In the genomic region with DNA sequence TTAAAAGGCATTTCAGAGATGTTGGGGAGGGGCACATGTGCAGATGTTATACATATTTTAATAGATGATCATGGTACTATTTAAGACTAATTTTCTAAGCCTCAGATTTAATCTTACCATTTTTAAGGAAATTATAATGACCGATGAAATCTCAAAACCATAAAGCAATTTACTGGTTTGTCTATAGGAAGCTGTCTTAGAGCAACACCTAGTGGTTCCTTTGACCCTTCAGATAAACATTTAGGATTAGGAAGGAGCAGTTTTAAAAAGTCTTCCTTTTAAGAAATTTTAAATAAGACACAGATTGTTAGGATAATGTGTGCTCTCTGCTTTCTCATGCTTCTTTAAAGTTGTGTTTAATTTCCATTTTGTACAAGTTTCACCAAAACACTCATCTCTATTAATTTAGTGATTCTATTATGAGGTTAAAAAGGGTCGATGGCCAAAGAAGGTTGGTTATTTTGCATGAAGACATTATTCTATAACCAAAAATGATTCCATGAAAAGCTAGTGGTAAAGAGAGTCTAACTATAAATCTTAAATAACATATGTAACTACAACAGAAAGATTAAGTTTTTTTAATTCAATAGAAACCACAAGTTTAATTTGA, we compare ENCODE assay signal across 12 cellular contexts.
A peak's percentile ranks its signal among the peaks of the same experiment; 100 is the strongest.
DNase-seq lines count a peak whose midpoint lies in the region; ATAC-seq and TF ChIP-seq lines count a peak whose summit lies in the region.
"Had no signal": no experiment of that assay in that cellular context is flagged by ENCODE, and none has a peak within 500 bp of the region (broad histone marks: within the 10 kb centered on the region; RNA-seq: fewer than 3 reads in every experiment).

No MANE protein-coding gene starts in this region.

- H2AFZ ChIP-seq in H9 (ENCODE audit: low read length) (no peak overlapping the region), PC-3 (ENCODE audit: low read length) (no peak overlapping the region)

- H3K23ac ChIP-seq in H9 (ENCODE audit: insufficient read length, low read depth, low read length): no peak overlapping the region

- TF ChIP-seq CTCF in AG10803 (conservative IDR thresholded peaks at IDR 0.05; ENCODE audit: low read length): peak; percentile 34
- TF ChIP-seq CTCF in H9 (conservative IDR thresholded peaks at IDR 0.05): peak; percentile 87
- TF ChIP-seq CTCF in PC-3 (conservative IDR thresholded peaks at IDR 0.05; ENCODE audit: low read depth, low read length): peak; percentile 67
- TF ChIP-seq CTCF in fibroblast of mammary gland (conservative IDR thresholded peaks at IDR 0.05; ENCODE audit: control insufficient read depth, insufficient read depth, low read depth, low read length): peak; percentile 51

- H3K4ac ChIP-seq in H9 (ENCODE audit: low read depth, low read length): no peak overlapping the region

- no peak overlapping the region for H3K4me3 ChIP-seq in AG10803 (ENCODE audit: low read length)
- no peak overlapping the region for H3K4me3 ChIP-seq in PC-3 (ENCODE audit: low read length)
- H3K4me3 ChIP-seq in fibroblast of mammary gland (ENCODE audit: control insufficient read depth, low read depth, low read length): no peak overlapping the region

- H3K27me3 Mint-ChIP-seq in H9 (ENCODE audit: low read depth): no peaks in the 10 kb centered on the region
- H3K27me3 Mint-ChIP-seq in immature natural killer cell (ENCODE audit: low read depth in 3 of 3): peaks cover 0 to 2% (median 0%) of the 10 kb centered on the region in 3 donors
- H3K27me3 Mint-ChIP-seq: activated naive CD8-positive, alpha-beta T cell treated with anti-CD3 and anti-CD28 coated beads for 36 hours; natural killer cell treated with Interleukin-12 subunit alpha and Interleukin-12 subunit beta and Interleukin-15 and Interleukin-18, amount 100 ng/mL, for 72 hours had no signal

- CTCF ChIA-PET in PC-3 (lab: Charles Lee) (interaction anchor here (0.5 to 1.0 kb wide), 2 partner anchors 157 to 686 kb away, joined by 4 to 6 read pairs; no protein-coding TSS in a partner anchor), HEK293T (lab: Yijun Ruan, JAX) (interaction anchor here (0.7 kb wide), 1 partner anchor 576 kb away, joined by 3 read pairs; no protein-coding TSS in a partner anchor)

- H3K4me1 Mint-ChIP-seq in H9: no peaks in the 10 kb centered on the region
- no peaks in the 10 kb centered on the region for H3K4me1 Mint-ChIP-seq in immature natural killer cell
- H3K4me1 Mint-ChIP-seq: activated naive CD8-positive, alpha-beta T cell treated with anti-CD3 and anti-CD28 coated beads for 36 hours had no signal

- H3K79me2 ChIP-seq in H9 (ENCODE audit: insufficient read depth, low read length): no peaks in the 10 kb centered on the region
- H3K79me2 ChIP-seq in PC-3 (ENCODE audit: low read length): no peaks in the 10 kb centered on the region

- H4K20me1 ChIP-seq in H9 (ENCODE audit: control insufficient read depth, insufficient read depth, insufficient read length) (no peaks in the 10 kb centered on the region), PC-3 (ENCODE audit: low read length) (no peaks in the 10 kb centered on the region)

- BruUV-seq in PC-3 (replicated peaks; lab: Mats Ljungman, UMichigan): no TSS peak

- H3K4me2 ChIP-seq in H9 (ENCODE audit: insufficient read depth, insufficient read length, low read length) (no peak overlapping the region), PC-3 (ENCODE audit: low read length) (no peak overlapping the region)

- H3K14ac ChIP-seq in H9 (ENCODE audit: insufficient read depth, low read length): no peak overlapping the region

- H3K4me1 ChIP-seq in H9 (ENCODE audit: insufficient read depth, low read length) (no peaks in the 10 kb centered on the region), PC-3 (ENCODE audit: insufficient read depth, low read length) (no peaks in the 10 kb centered on the region)

- no CpG with 5 or more reads among the region's 2 CpGs for WGBS in H9 (ENCODE audit: extremely low coverage, insufficient read length, low lambda C conversion rate)

- H3K9me3 Mint-ChIP-seq in H9 (no peaks in the 10 kb centered on the region), immature natural killer cell (no peaks in the 10 kb centered on the region)
- H3K9me3 Mint-ChIP-seq: activated naive CD8-positive, alpha-beta T cell treated with anti-CD3 and anti-CD28 coated beads for 36 hours; natural killer cell treated with Interleukin-12 subunit alpha and Interleukin-12 subunit beta and Interleukin-15 and Interleukin-18, amount 100 ng/mL, for 72 hours; T-helper 2 cell treated with Interferon-gamma antibody and Interleukin-4, amounts not matched to agents 5 μg/mL and 100 μg/mL, for 36 hours had no signal

- H2BK120ac ChIP-seq in H9 (ENCODE audit: low read depth, low read length, poor library complexity, severe bottlenecking): no peak overlapping the region

- no peak overlapping the region for H3K56ac ChIP-seq in H9 (ENCODE audit: insufficient read length, low read depth, low read length)

- DNase-seq in AG10803 (ENCODE audit: low read depth) (peak; percentile 4), H9 (no peak), PC-3 (peak; percentile 44), fibroblast of mammary gland (ENCODE audit: low read depth) (peak; percentile 48), HEK293T (ENCODE audit: extremely low spot score) (no peak), immature natural killer cell (no peak)
- no peak for DNase-seq in stimulated activated naive CD4-positive, alpha-beta T cell (lab: John Stamatoyannopoulos, UW)
- DNase-seq: activated naive CD8-positive, alpha-beta T cell treated with anti-CD3 and anti-CD28 coated beads for 36 hours; DMS153 had no signal

- H4K8ac ChIP-seq in H9 (replicated peaks; ENCODE audit: insufficient read length, low read depth, low read length): no peak overlapping the region

- H2AK5ac ChIP-seq in H9 (ENCODE audit: insufficient read length, low read length): no peak overlapping the region

- no peak overlapping the region for H3T11ph ChIP-seq in H9 (ENCODE audit: low read length)

- H3K79me1 ChIP-seq in H9 (ENCODE audit: insufficient read depth, low read depth, low read length, poor library complexity, severe bottlenecking): no peaks in the 10 kb centered on the region

- no peak overlapping the region for H4K5ac ChIP-seq in H9 (ENCODE audit: insufficient read length, low read depth, low read length)

- H3K36me3 ChIP-seq in PC-3 (ENCODE audit: low read depth, low read length): no peaks in the 10 kb centered on the region

- H3K27ac Mint-ChIP-seq in H9 (no peak overlapping the region), immature natural killer cell (no peak overlapping the region)
- H3K27ac Mint-ChIP-seq: activated naive CD8-positive, alpha-beta T cell treated with anti-CD3 and anti-CD28 coated beads for 36 hours; natural killer cell treated with Interleukin-12 subunit alpha and Interleukin-12 subunit beta and Interleukin-15 and Interleukin-18, amount 100 ng/mL, for 72 hours; T-helper 2 cell treated with Interferon-gamma antibody and Interleukin-4, amounts not matched to agents 5 μg/mL and 100 μg/mL, for 36 hours had no signal

- no peaks in the 10 kb centered on the region for H3F3A ChIP-seq in PC-3 (ENCODE audit: low read length, unreplicated experiment)

- H4K91ac ChIP-seq in H9 (ENCODE audit: insufficient read length, low read depth, low read length): no peak overlapping the region

- no peak overlapping the region for H2BK5ac ChIP-seq in H9 (ENCODE audit: insufficient read length, low read length)

- H3K9me3 ChIP-seq in H9 (ENCODE audit: control insufficient read depth, low read depth, low read length) (no peaks in the 10 kb centered on the region), PC-3 (ENCODE audit: low read length) (no peaks in the 10 kb centered on the region)

- H3K9ac ChIP-seq in H9 (ENCODE audit: extremely low read depth, insufficient read length, low read length) (no peak overlapping the region), PC-3 (ENCODE audit: low read length) (no peak overlapping the region)

- no peak overlapping the region for H2BK20ac ChIP-seq in H9 (ENCODE audit: low read depth, low read length, poor library complexity, severe bottlenecking)

- H3K27me3 ChIP-seq in H9 (ENCODE audit: insufficient read depth, low read length) (no peaks in the 10 kb centered on the region), PC-3 (ENCODE audit: low read length) (no peaks in the 10 kb centered on the region)

- H3K27ac ChIP-seq in H9 (ENCODE audit: insufficient read length, low read depth, low read length) (no peak overlapping the region), PC-3 (ENCODE audit: low read length) (no peak overlapping the region)

- ATAC-seq in PC-3: no peak
- ATAC-seq in GM18498 (IDR thresholded peaks at IDR 0.05; ENCODE audit: unreplicated experiment): no peak
- ATAC-seq: natural killer cell treated with Interleukin-12 subunit alpha and Interleukin-12 subunit beta and Interleukin-15 and Interleukin-18, amount 100 ng/mL, for 72 hours had no signal

- H3K36me3 Mint-ChIP-seq in H9 (ENCODE audit: insufficient read depth in 1 of 3, low read depth in 3 of 3) (no peaks in the 10 kb centered on the region), immature natural killer cell (no peaks in the 10 kb centered on the region)
- H3K36me3 Mint-ChIP-seq: activated naive CD8-positive, alpha-beta T cell treated with anti-CD3 and anti-CD28 coated beads for 36 hours; natural killer cell treated with Interleukin-12 subunit alpha and Interleukin-12 subunit beta and Interleukin-15 and Interleukin-18, amount 100 ng/mL, for 72 hours had no signal

- H3K18ac ChIP-seq in H9 (ENCODE audit: insufficient read length, low read depth, low read length): no peak overlapping the region

- POLR2A ChIA-PET in PC-3 (lab: Charles Lee; ENCODE audit: unreplicated experiment) (no interaction called here), HEK293T (lab: Yijun Ruan, JAX) (no interaction called here)

- intact Hi-C loops in PC-3 (cut with micrococcal nuclease): loop anchor here (1.0 to 10.0 kb wide), 3 partner anchors 158 to 686 kb away; no protein-coding TSS in a partner anchor

- no peaks in the 10 kb centered on the region for H3K23me2 ChIP-seq in H9 (ENCODE audit: insufficient read length, low read depth, low read length, poor library complexity, severe bottlenecking)

- H3K4me3 Mint-ChIP-seq in H9 (no peak overlapping the region), immature natural killer cell (no peak overlapping the region)
- H3K4me3 Mint-ChIP-seq: activated naive CD8-positive, alpha-beta T cell treated with anti-CD3 and anti-CD28 coated beads for 36 hours; natural killer cell treated with Interleukin-12 subunit alpha and Interleukin-12 subunit beta and Interleukin-15 and Interleukin-18, amount 100 ng/mL, for 72 hours; T-helper 2 cell treated with Interferon-gamma antibody and Interleukin-4, amounts not matched to agents 5 μg/mL and 100 μg/mL, for 36 hours had no signal

- no peak overlapping the region for H2BK12ac ChIP-seq in H9 (ENCODE audit: insufficient read length, low read depth, low read length)

- H2BK15ac ChIP-seq in H9 (ENCODE audit: low read depth, low read length): no peak overlapping the region

- H3K9me2 ChIP-seq in PC-3 (replicated peaks; ENCODE audit: low read length): no peaks in the 10 kb centered on the region

TF ChIP-seq in HEK293T, 16 proteins besides CTCF, POLR2A, EP300 and RAD21 (continues in another document):
- TF ChIP-seq ARNT (IDR thresholded peaks at IDR 0.05) (no peak), CTBP1 (IDR thresholded peaks at IDR 0.05; ENCODE audit: borderline replicate concordance) (no peak)

Comparison
In these comparisons a context has a peak if more than half of its experiments do, and no peak if none do; other contexts are left out.
1. DNase-seq: peak in AG10803 (single experiment), PC-3 (single experiment) and fibroblast of mammary gland (single experiment); none in H9 (single experiment), stimulated activated naive CD4-positive, alpha-beta T cell (0 of 6), HEK293T (single experiment) and immature natural killer cell (0 of 3).
2. CTCF ChIP-seq: peak in every context shown above with its lines; median percentile 87 in H9; 67 in PC-3; 51 in fibroblast of mammary gland; 34 in AG10803.